20 cellular contexts compared by ENCODE assay signal in genomic region chr10:89480047-89480446, GRCh38. TPM values are rescaled to one million over a fixed set of nuclear protein-coding genes. Genes with fewer than 3 reads are reported as not detected.
DNase-seq lines count a peak whose midpoint lies in the region; ATAC-seq and TF ChIP-seq lines count a peak whose summit lies in the region.
"Had no signal": no experiment of that assay in that cellular context is flagged by ENCODE, and none has a peak within 500 bp of the region (broad histone marks: within the 10 kb centered on the region; RNA-seq: fewer than 3 reads in every experiment).

No MANE protein-coding gene starts in this region.

- TF ChIP-seq CTCF in foreskin fibroblast (IDR thresholded peaks at IDR 0.05; ENCODE audit: low read depth, low read length) (no peak), vagina (IDR thresholded peaks at IDR 0.05) (no peak)

- DNase-seq in Right ventricle myocardium inferior (ENCODE audit: missing footprints) (no peak), cardiac septum (ENCODE audit: low spot score) (no peak), foreskin fibroblast (peak; percentile 25 to 61), myocyte (ENCODE audit: low read depth) (peak; percentile 51), vagina (ENCODE audit: extremely low spot score in 2 of 2) (no peak), kidney glomerular epithelial cell (lab: John Stamatoyannopoulos, UW) (no peak)
- DNase-seq: activated B cell treated with CpG ODN at 0.5 μM for 24 hours; amniotic stem cell; CD4-positive, alpha-beta memory T cell; colonic mucosa; H9; NCI-H1105; NCI-H82 had no signal

- H3K27ac ChIP-seq in vagina: peak overlapping the region; percentile 59
- H3K27ac ChIP-seq: colonic mucosa had no signal

- ATAC-seq in Right ventricle myocardium inferior (peak; percentile 56), HG02759 (IDR thresholded peaks at IDR 0.05; ENCODE audit: unreplicated experiment) (no peak), HG03520 (IDR thresholded peaks at IDR 0.05; ENCODE audit: unreplicated experiment) (no peak)
- ATAC-seq: K562; natural killer cell treated with Interleukin-12 subunit alpha and Interleukin-12 subunit beta and Interleukin-15 and Interleukin-18, amount 100 ng/mL, for 72 hours had no signal

- no peaks in the 10 kb centered on the region for H3K27me3 ChIP-seq in vagina
- H3K27me3 ChIP-seq: colonic mucosa had no signal

- H3K4me3 ChIP-seq in foreskin fibroblast (ENCODE audit: low read depth in 1 of 2, low read length in 2 of 2) (no peak overlapping the region), vagina (no peak overlapping the region)
- H3K4me3 ChIP-seq: colonic mucosa, K562, lung, thoracic aorta had no signal

- peaks cover 47% of the 10 kb centered on the region for H3K4me1 ChIP-seq in vagina
- H3K4me1 ChIP-seq: colonic mucosa had no signal

- intact Hi-C loops in Right ventricle myocardium inferior (cut with DNase I) (loop anchor here (5.0 kb wide), 1 partner anchor 37 kb away; no protein-coding TSS in a partner anchor), cardiac septum (cut with DNase I) (loop anchor here (2.0 kb wide), 1 partner anchor 39 kb away; no protein-coding TSS in a partner anchor), vagina (cut with DNase I) (no loop called here)

- no peak for TF ChIP-seq POLR2A in vagina (IDR thresholded peaks at IDR 0.05)

- no peaks in the 10 kb centered on the region for H3K9me3 ChIP-seq in vagina
- H3K9me3 ChIP-seq: colonic mucosa, thoracic aorta had no signal

- H3K36me3 ChIP-seq in vagina: no peaks in the 10 kb centered on the region
- H3K36me3 ChIP-seq: colonic mucosa, thoracic aorta had no signal

RNA-seq across cellular contexts. Expression of gene SLC16A12, which starts 55.3 kb away (rescaled TPM):
- total RNA-seq in Right ventricle myocardium inferior (1.1 TPM), cardiac septum (3.1 TPM), myocyte (0.16 and 0.24 TPM in 2 replicates), vagina (3.7 TPM)
- 0.11 TPM for polyA plus RNA-seq in myocyte (2012)
- total RNA-seq: activated B cell treated with CpG ODN at 0.5 μM for 24 hours; activated CD8-positive, alpha-beta memory T cell treated with anti-CD3 and anti-CD28 coated beads for 36 hours; CD4-positive, alpha-beta memory T cell; K562; natural killer cell treated with Interleukin-12 subunit alpha and Interleukin-12 subunit beta and Interleukin-15 and Interleukin-18, amount 100 ng/mL, for 72 hours had no signal
- polyA plus RNA-seq: CD4-positive, alpha-beta memory T cell; K562 had no signal

Comparison
In these comparisons a context has a peak if more than half of its experiments do, and no peak if none do; other contexts are left out.
1. DNase-seq: peak in foreskin fibroblast (2 of 2) and myocyte (single experiment); none in Right ventricle myocardium inferior (single experiment), cardiac septum (single experiment), vagina (0 of 2) and kidney glomerular epithelial cell (single experiment).